23 cellular contexts compared by ENCODE assay signal in genomic region chr11:117826832-117827231, GRCh38. TPM values are rescaled to one million over a fixed set of nuclear protein-coding genes. Genes with fewer than 3 reads are reported as not detected.
A peak's percentile ranks its signal among the peaks of the same experiment; 100 is the strongest.
DNase-seq lines count a peak whose midpoint lies in the region; ATAC-seq, FAIRE-seq and TF ChIP-seq lines count a peak whose summit lies in the region.
"Had no signal": no experiment of that assay in that cellular context is flagged by ENCODE, and none has a peak within 500 bp of the region (broad histone marks: within the 10 kb centered on the region; RNA-seq: fewer than 3 reads in every experiment).

No MANE protein-coding gene starts in this region.

- DNase-seq in A549 (ENCODE audit: low read depth in 1 of 2, low spot score in 1 of 2) = no peak
- DNase-seq in CD8-positive, alpha-beta T cell = no peak
- no peak for DNase-seq in activated T-helper 1 cell treated with anti-CD3 and anti-CD28 coated beads, Interleukin-12 subunit alpha, Interleukin-12 subunit beta, Interleukin-2, Interleukin-4 antibody, amounts not matched to agents 30 ng/mL and 10 ng/mL and 1 ng/mL, durations not matched to agents 14 hours and 24 hours and 36 hours (ENCODE audit: low spot score)
- peak; percentile 73 for DNase-seq in mucosa of gallbladder (ENCODE audit: low spot score)
- no peak for DNase-seq in Right ventricle myocardium superior
- DNase-seq in D721Med (ENCODE audit: insufficient read length, low spot score) = no peak
- no peak for DNase-seq in SIG-M5 treated with dmso at 0.1 percent for 504 hours (lab: John Stamatoyannopoulos, UW; ENCODE audit: unreplicated experiment)
- no peak for DNase-seq in 8988T
- DNase-seq: activated T-cell treated with anti-CD3 and anti-CD28 coated beads for 4 hours; brain microvascular endothelial cell; DMS 273 treated with DMSO at 0.1 percent for 48 hours; erythroblast; Karpas-422; NCI-H2171 treated with DMSO at 0.1 percent for 48 hours; NCI-H82; PC-9; right cardiac atrium; stimulated activated naive CD4-positive, alpha-beta T cell had no signal

- H3K4me1 ChIP-seq in A549 = peaks cover 60% of the 10 kb centered on the region
- peaks cover 71% of the 10 kb centered on the region for H3K4me1 ChIP-seq in CD8-positive, alpha-beta T cell (ENCODE audit: insufficient read depth, low read length)

- H3K27ac Mint-ChIP-seq in CD8-positive, alpha-beta T cell = peak overlapping the region; percentile 60
- H3K27ac Mint-ChIP-seq in activated T-helper 1 cell treated with anti-CD3 and anti-CD28 coated beads, Interleukin-12 subunit alpha, Interleukin-12 subunit beta, Interleukin-2, Interleukin-4 antibody, amounts not matched to agents 30 ng/mL and 10 ng/mL and 1 ng/mL, durations not matched to agents 14 hours and 24 hours and 36 hours = peak overlapping the region; percentile 37

- H3K27me3 Mint-ChIP-seq in CD8-positive, alpha-beta T cell (ENCODE audit: low read depth) = no peaks in the 10 kb centered on the region
- no peaks in the 10 kb centered on the region for H3K27me3 Mint-ChIP-seq in activated T-helper 1 cell treated with anti-CD3 and anti-CD28 coated beads, Interleukin-12 subunit alpha, Interleukin-12 subunit beta, Interleukin-2, Interleukin-4 antibody, amounts not matched to agents 30 ng/mL and 10 ng/mL and 1 ng/mL, durations not matched to agents 14 hours and 24 hours and 36 hours (ENCODE audit: insufficient read depth)

- ATAC-seq in A549 = no peak
- no peak for ATAC-seq in CD8-positive, alpha-beta T cell
- no peak for ATAC-seq in Right ventricle myocardium superior (ENCODE audit: poor library complexity)
- ATAC-seq: activated naive CD4-positive, alpha-beta T cell treated with anti-CD3 and anti-CD28 coated beads, Interleukin-2, amount 50 U/mL, for 72 hours; gastroesophageal sphincter; left lobe of liver; right cardiac atrium had no signal

- no peaks in the 10 kb centered on the region for H3K36me3 ChIP-seq in CD8-positive, alpha-beta T cell (ENCODE audit: insufficient read depth, low read length)
- H3K36me3 ChIP-seq: brain microvascular endothelial cell, gastroesophageal sphincter, transverse colon had no signal

- H3K9me3 Mint-ChIP-seq in CD8-positive, alpha-beta T cell = no peaks in the 10 kb centered on the region
- no peaks in the 10 kb centered on the region for H3K9me3 Mint-ChIP-seq in activated T-helper 1 cell treated with anti-CD3 and anti-CD28 coated beads, Interleukin-12 subunit alpha, Interleukin-12 subunit beta, Interleukin-2, Interleukin-4 antibody, amounts not matched to agents 30 ng/mL and 10 ng/mL and 1 ng/mL, durations not matched to agents 14 hours and 24 hours and 36 hours
- H3K9me3 Mint-ChIP-seq: activated naive CD4-positive, alpha-beta T cell treated with anti-CD3 and anti-CD28 coated beads, Interleukin-2, amount 50 U/mL, for 72 hours; dendritic cell treated with granulocyte-macrophage colony-stimulating factor and Interleukin-4, amounts not matched to agents 40 ng/mL and 50 ng/mL, for 4 days had no signal

- FAIRE-seq in A549 (lab: Jason Lieb, UNC) (no peak), D721Med (lab: Jason Lieb, UNC) (no peak)

- TF ChIP-seq POLR2A in A549 (IDR thresholded peaks at IDR 0.05; ENCODE audit: low read length) = no peak

- no peak overlapping the region for H3K27ac ChIP-seq in A549
- H3K27ac ChIP-seq in CD8-positive, alpha-beta T cell (ENCODE audit: low read depth, low read length) = no peak overlapping the region
- H3K27ac ChIP-seq: brain microvascular endothelial cell, PC-9, transverse colon had no signal

- no peak for TF ChIP-seq CTCF in A549 (IDR thresholded peaks at IDR 0.05)
- TF ChIP-seq CTCF in CD8-positive, alpha-beta T cell (IDR thresholded peaks at IDR 0.05) = no peak
- no peak for TF ChIP-seq CTCF in D721Med (IDR thresholded peaks at IDR 0.05; ENCODE audit: insufficient read depth, missing control alignments)

- no peaks in the 10 kb centered on the region for H3K36me3 Mint-ChIP-seq in CD8-positive, alpha-beta T cell
- H3K36me3 Mint-ChIP-seq in activated T-helper 1 cell treated with anti-CD3 and anti-CD28 coated beads, Interleukin-12 subunit alpha, Interleukin-12 subunit beta, Interleukin-2, Interleukin-4 antibody, amounts not matched to agents 30 ng/mL and 10 ng/mL and 1 ng/mL, durations not matched to agents 14 hours and 24 hours and 36 hours (ENCODE audit: low read depth) = no peaks in the 10 kb centered on the region
- H3K36me3 Mint-ChIP-seq: activated naive CD4-positive, alpha-beta T cell treated with anti-CD3 and anti-CD28 coated beads, Interleukin-2, amount 50 U/mL, for 72 hours had no signal

- TF ChIP-seq EP300 in A549 (IDR thresholded peaks at IDR 0.05) = no peak

- peaks cover 84% of the 10 kb centered on the region for H3K4me1 Mint-ChIP-seq in CD8-positive, alpha-beta T cell (ENCODE audit: low read depth)
- H3K4me1 Mint-ChIP-seq in activated T-helper 1 cell treated with anti-CD3 and anti-CD28 coated beads, Interleukin-12 subunit alpha, Interleukin-12 subunit beta, Interleukin-2, Interleukin-4 antibody, amounts not matched to agents 30 ng/mL and 10 ng/mL and 1 ng/mL, durations not matched to agents 14 hours and 24 hours and 36 hours (ENCODE audit: low read depth) = peaks cover 82% of the 10 kb centered on the region

- POLR2A ChIA-PET in A549 (lab: Yijun Ruan, JAX) = no interaction called here
- POLR2A ChIA-PET in CD8-positive, alpha-beta T cell (lab: Charles Lee) = interaction anchor here (0.8 to 1.8 kb wide), 3 partner anchors 10 to 162 kb away, joined by 3 to 6 read pairs (median 3); no protein-coding TSS in a partner anchor

- intact Hi-C loops in CD8-positive, alpha-beta T cell (cut with DNase I, micrococcal nuclease) = loop anchor here (5.0 kb wide), 2 partner anchors 160 to 175 kb away; partner anchors contain the start of gene IL10RA (in 1 of the 2)
- intact Hi-C loops in activated T-helper 1 cell treated with anti-CD3 and anti-CD28 coated beads, Interleukin-12 subunit alpha, Interleukin-12 subunit beta, Interleukin-2, Interleukin-4 antibody, amounts not matched to agents 30 ng/mL and 10 ng/mL and 1 ng/mL, durations not matched to agents 14 hours and 24 hours and 36 hours (cut with micrococcal nuclease) = no loop called here
- intact Hi-C loops in Right ventricle myocardium superior (cut with DNase I) = no loop called here

- no peak overlapping the region for H3K4me3 ChIP-seq in A549
- H3K4me3 ChIP-seq in CD8-positive, alpha-beta T cell (ENCODE audit: low read depth, low read length) = no peak overlapping the region
- H3K4me3 ChIP-seq: gastroesophageal sphincter, PC-9, transverse colon had no signal

- H3K4me3 Mint-ChIP-seq in CD8-positive, alpha-beta T cell = no peak overlapping the region
- no peak overlapping the region for H3K4me3 Mint-ChIP-seq in activated T-helper 1 cell treated with anti-CD3 and anti-CD28 coated beads, Interleukin-12 subunit alpha, Interleukin-12 subunit beta, Interleukin-2, Interleukin-4 antibody, amounts not matched to agents 30 ng/mL and 10 ng/mL and 1 ng/mL, durations not matched to agents 14 hours and 24 hours and 36 hours
- H3K4me3 Mint-ChIP-seq: dendritic cell treated with granulocyte-macrophage colony-stimulating factor and Interleukin-4, amounts not matched to agents 40 ng/mL and 50 ng/mL, for 4 days had no signal

- H3K9me3 ChIP-seq in A549 = no peaks in the 10 kb centered on the region
- no peaks in the 10 kb centered on the region for H3K9me3 ChIP-seq in CD8-positive, alpha-beta T cell (ENCODE audit: low read length)
- H3K9me3 ChIP-seq: gastroesophageal sphincter, transverse colon had no signal

- H3K4me2 ChIP-seq in A549 = peak overlapping the region; percentile 57
- H3K4me2 ChIP-seq: PC-9 had no signal

- TF ChIP-seq RAD21 in A549 (conservative IDR thresholded peaks at IDR 0.05 in 1 of 2, IDR thresholded peaks at IDR 0.05 in 1 of 2) = no peak

- no peaks in the 10 kb centered on the region for H3K27me3 ChIP-seq in CD8-positive, alpha-beta T cell (ENCODE audit: insufficient read depth, low read length)
- H3K27me3 ChIP-seq: brain microvascular endothelial cell, transverse colon had no signal

- 16% methylated on average over 3 of the region's 3 CpGs for WGBS in A549 (ENCODE audit: missing lambda C conversion rate)

- CTCF ChIA-PET in A549 (lab: Yijun Ruan, JAX) = interaction anchor here (0.6 to 5.0 kb wide), 6 partner anchors 8 to 682 kb away, joined by 3 to 31 read pairs (median 10); no protein-coding TSS in a partner anchor
- CTCF ChIA-PET in CD8-positive, alpha-beta T cell (lab: Charles Lee) = interaction anchor here (1.2 to 12.9 kb wide), 7 partner anchors 8 to 227 kb away, joined by 3 to 258 read pairs (median 18); no protein-coding TSS in a partner anchor

RNA-seq across cellular contexts. Expression of gene FXYD2, which starts 2.3 kb away (rescaled TPM):
- polyA plus RNA-seq in A549 (2011; rRNA removed) (23.7 and 25.9 TPM in 2 replicates), A549 (2017; fragmentation: RNase III; extraction: RNeasy Plus Mini Kit Qiagen cat#74134 plus additional on column Dnase treatment) (29.7 to 55.6 TPM (median 48.9 TPM) in 3 replicates)
- polyA plus RNA-seq in A549 (2012; cell fraction: cytosol; rRNA removed) = 22.1 and 23.1 TPM in 2 replicates
- polyA plus RNA-seq in A549 (2012; cell fraction: nucleus; rRNA removed) = 13.0 and 13.7 TPM in 2 replicates
- polyA minus RNA-seq in A549 (2011; rRNA and poly(A)+ RNA removed) = 5.3 and 19.0 TPM in 2 replicates
- 1 to 10 TPM; 9.1 to 9.6 TPM for total RNA-seq in CD8-positive, alpha-beta T cell
- 3.4 and 3.6 TPM in 2 replicates for total RNA-seq in activated T-helper 1 cell treated with anti-CD3 and anti-CD28 coated beads, Interleukin-12 subunit alpha, Interleukin-12 subunit beta, Interleukin-2, Interleukin-4 antibody, amounts not matched to agents 30 ng/mL and 10 ng/mL and 1 ng/mL, durations not matched to agents 14 hours and 24 hours and 36 hours
- total RNA-seq in mucosa of gallbladder (1,539 TPM), Right ventricle myocardium superior (1.4 TPM)
- total RNA-seq: PC-9 had no signal

RNA-seq across cellular contexts. Expression of gene DSCAML1, which starts 29.8 kb away (rescaled TPM):
- polyA plus RNA-seq in A549 (2011; rRNA removed) (0.22 and 0.31 TPM in 2 replicates), A549 (2017; fragmentation: RNase III; extraction: RNeasy Plus Mini Kit Qiagen cat#74134 plus additional on column Dnase treatment) (0.12 to 0.13 TPM (median 0.12 TPM) in 3 replicates)
- 0.24 and 0.40 TPM in 2 replicates for polyA plus RNA-seq in A549 (2012; cell fraction: cytosol; rRNA removed)
- 0.45 and 0.65 TPM in 2 replicates for polyA plus RNA-seq in A549 (2012; cell fraction: nucleus; rRNA removed)
- 0.87 and 1.1 TPM in 2 replicates for polyA minus RNA-seq in A549 (2011; rRNA and poly(A)+ RNA removed)
- total RNA-seq in CD8-positive, alpha-beta T cell = 1 to 10 TPM; 1.3 to 1.8 TPM
- not detected in 2 replicates for total RNA-seq in activated T-helper 1 cell treated with anti-CD3 and anti-CD28 coated beads, Interleukin-12 subunit alpha, Interleukin-12 subunit beta, Interleukin-2, Interleukin-4 antibody, amounts not matched to agents 30 ng/mL and 10 ng/mL and 1 ng/mL, durations not matched to agents 14 hours and 24 hours and 36 hours
- total RNA-seq in mucosa of gallbladder (8.0 TPM), Right ventricle myocardium superior (0.83 TPM)
- total RNA-seq: PC-9 had no signal

RNA-seq across cellular contexts. Expression of gene FXYD6, which starts 49.6 kb away (rescaled TPM):
- polyA plus RNA-seq in A549 (2011; rRNA removed) (0.49 and 0.57 TPM in 2 replicates), A549 (2017; fragmentation: RNase III; extraction: RNeasy Plus Mini Kit Qiagen cat#74134 plus additional on column Dnase treatment) (0.10 to 0.26 TPM (median 0.24 TPM) in 3 replicates)
- polyA plus RNA-seq in A549 (2012; cell fraction: cytosol; rRNA removed) = 0.29 TPM in 2 replicates
- polyA plus RNA-seq in A549 (2012; cell fraction: nucleus; rRNA removed) = 0.07 and 0.17 TPM in 2 replicates
- 0.34 and 1.2 TPM in 2 replicates for polyA minus RNA-seq in A549 (2011; rRNA and poly(A)+ RNA removed)
- total RNA-seq in CD8-positive, alpha-beta T cell = not detected
- total RNA-seq in activated T-helper 1 cell treated with anti-CD3 and anti-CD28 coated beads, Interleukin-12 subunit alpha, Interleukin-12 subunit beta, Interleukin-2, Interleukin-4 antibody, amounts not matched to agents 30 ng/mL and 10 ng/mL and 1 ng/mL, durations not matched to agents 14 hours and 24 hours and 36 hours = not detected in 2 replicates
- total RNA-seq in mucosa of gallbladder (185 TPM), Right ventricle myocardium superior (34.6 TPM)

Comparison
In these comparisons a context has a peak if more than half of its experiments do, and no peak if none do; other contexts are left out.
1. RNA of gene FXYD2, which starts 2.3 kb away (total RNA-seq): 1,539 TPM in mucosa of gallbladder (single experiment); 9.1 to 9.6 TPM in CD8-positive, alpha-beta T cell, 3.4 to 3.6 TPM in activated T-helper 1 cell treated with anti-CD3 and anti-CD28 coated beads, Interleukin-12 subunit alpha, Interleukin-12 subunit beta, Interleukin-2, Interleukin-4 antibody, amounts not matched to agents 30 ng/mL and 10 ng/mL and 1 ng/mL, durations not matched to agents 14 hours and 24 hours and 36 hours and 1.4 TPM in Right ventricle myocardium superior (single experiment); every median in the first group is over 100 times any median in the second.
2. RNA of gene FXYD6, which starts 49.6 kb away (total RNA-seq): 185 TPM in mucosa of gallbladder (single experiment) and 34.6 TPM in Right ventricle myocardium superior (single experiment); not detected in activated T-helper 1 cell treated with anti-CD3 and anti-CD28 coated beads, Interleukin-12 subunit alpha, Interleukin-12 subunit beta, Interleukin-2, Interleukin-4 antibody, amounts not matched to agents 30 ng/mL and 10 ng/mL and 1 ng/mL, durations not matched to agents 14 hours and 24 hours and 36 hours and not detected in CD8-positive, alpha-beta T cell; every median in the first group is over 10 times any median in the second.
3. intact Hi-C loops: an anchor here in CD8-positive, alpha-beta T cell (5.0 kb wide); none called in activated T-helper 1 cell treated with anti-CD3 and anti-CD28 coated beads, Interleukin-12 subunit alpha, Interleukin-12 subunit beta, Interleukin-2, Interleukin-4 antibody, amounts not matched to agents 30 ng/mL and 10 ng/mL and 1 ng/mL, durations not matched to agents 14 hours and 24 hours and 36 hours and Right ventricle myocardium superior.